14 cellular contexts compared by ENCODE assay signal in genomic region chr11:69320756-69321741, GRCh38. TPM values are rescaled to one million over a fixed set of nuclear protein-coding genes. Genes with fewer than 3 reads are reported as not detected.
DNase-seq lines count a peak whose midpoint lies in the region; ATAC-seq and TF ChIP-seq lines count a peak whose summit lies in the region.
"Had no signal": no experiment of that assay in that cellular context is flagged by ENCODE, and none has a peak within 500 bp of the region (broad histone marks: within the 10 kb centered on the region; RNA-seq: fewer than 3 reads in every experiment).

No MANE protein-coding gene starts in this region.

- H3K4me1 ChIP-seq in ACC112 (ENCODE audit: control insufficient read depth, insufficient read depth, low read length, unreplicated experiment) (peaks cover 54% of the 10 kb centered on the region), H9 (ENCODE audit: insufficient read depth, low read length) (no peaks in the 10 kb centered on the region), adipocyte (ENCODE audit: control insufficient read depth, insufficient read depth, low read length) (peaks cover 57% of the 10 kb centered on the region), mesodermal cell (ENCODE audit: control insufficient read depth, insufficient read depth, low read length, poor library complexity, severe bottlenecking) (peaks cover 31% of the 10 kb centered on the region)
- H3K4me1 ChIP-seq: parathyroid adenoma had no signal

- no CpG with 5 or more reads among the region's 10 CpGs for WGBS in H9 (ENCODE audit: extremely low coverage, insufficient read length, low lambda C conversion rate)
- WGBS in mesodermal cell (ENCODE audit: insufficient coverage in 2 of 2), 2 experiments: 77 to 81% methylated on average over 6 to 10 of the region's 10 CpGs

- H3K27me3 Mint-ChIP-seq in H9 (ENCODE audit: low read depth): peaks cover 5% of the 10 kb centered on the region; the same call in 1 of the 2 replicates
- H3K27me3 Mint-ChIP-seq: memory B cell, T-helper 17 cell had no signal

- no peak overlapping the region for H4K91ac ChIP-seq in H9 (ENCODE audit: insufficient read length, low read depth, low read length)

- H2BK5ac ChIP-seq in H9 (ENCODE audit: insufficient read length, low read length): no peak overlapping the region

- H3K23me2 ChIP-seq in H9 (ENCODE audit: insufficient read length, low read depth, low read length, poor library complexity, severe bottlenecking): no peaks in the 10 kb centered on the region

- H3T11ph ChIP-seq in H9 (ENCODE audit: low read length): no peak overlapping the region

- DNase-seq in H9 (no peak), adipocyte (ENCODE audit: low read depth) (peak; percentile 38), RKO (ENCODE audit: low spot score) (no peak)
- DNase-seq: activated gamma-delta T cell; stimulated activated CD4-positive, alpha-beta T cell treated with anti-CD3 and anti-CD28 coated beads, Interleukin-2, amount 100 ng/mL, for 24 hours; T-helper 17 cell had no signal

- no peak overlapping the region for H4K8ac ChIP-seq in H9 (replicated peaks; ENCODE audit: insufficient read length, low read depth, low read length)

- no peaks in the 10 kb centered on the region for H4K20me1 ChIP-seq in H9 (ENCODE audit: control insufficient read depth, insufficient read depth, insufficient read length)

- no peaks in the 10 kb centered on the region; a peak in 1 of 5 replicates for H3K9me3 Mint-ChIP-seq in H9

- H2BK20ac ChIP-seq in H9 (ENCODE audit: low read depth, low read length, poor library complexity, severe bottlenecking): no peak overlapping the region

- H3K36me3 Mint-ChIP-seq in H9 (ENCODE audit: insufficient read depth in 1 of 3, low read depth in 3 of 3): no peaks in the 10 kb centered on the region
- H3K36me3 Mint-ChIP-seq: memory B cell had no signal

- H3K4ac ChIP-seq in H9 (ENCODE audit: low read depth, low read length): no peak overlapping the region

- H3K4me3 ChIP-seq in ACC112 (ENCODE audit: low read depth, low read length) (peak overlapping the region; percentile 2; the same call in 1 of the 2 replicates), adipocyte (ENCODE audit: low read length) (peak overlapping the region; percentile 17), mesodermal cell (ENCODE audit: extremely low read depth, insufficient read depth, low read length, poor library complexity, severe bottlenecking) (no peak overlapping the region)

- no peaks in the 10 kb centered on the region for H3K79me1 ChIP-seq in H9 (ENCODE audit: insufficient read depth, low read depth, low read length, poor library complexity, severe bottlenecking)

- peaks cover 16% of the 10 kb centered on the region for H3K79me2 ChIP-seq in ACC112 (ENCODE audit: control insufficient read depth, insufficient read depth, low read length, unreplicated experiment)
- H3K79me2 ChIP-seq in H9 (ENCODE audit: insufficient read depth, low read length): no peaks in the 10 kb centered on the region
- H3K79me2 ChIP-seq: parathyroid adenoma had no signal

- ATAC-seq in GM18870 (IDR thresholded peaks at IDR 0.05; ENCODE audit: unreplicated experiment) (no peak), HG03108 (IDR thresholded peaks at IDR 0.05; ENCODE audit: unreplicated experiment) (no peak), HG02623 (IDR thresholded peaks at IDR 0.05; ENCODE audit: unreplicated experiment) (no peak)
- ATAC-seq: T-helper 17 cell had no signal

- H3K9ac ChIP-seq in H9 (ENCODE audit: extremely low read depth, insufficient read length, low read length) (no peak overlapping the region), adipocyte (ENCODE audit: low read length) (peak overlapping the region; percentile 66)
- H3K9ac ChIP-seq: parathyroid adenoma had no signal

- H3K4me3 Mint-ChIP-seq in H9: no peak overlapping the region; a peak in 1 of 5 replicates
- H3K4me3 Mint-ChIP-seq: memory B cell, T-helper 17 cell had no signal

- H2BK15ac ChIP-seq in H9 (ENCODE audit: low read depth, low read length): no peak overlapping the region

- H3K27me3 ChIP-seq in ACC112 (ENCODE audit: insufficient read depth, low read length): no peaks in the 10 kb centered on the region
- H3K27me3 ChIP-seq in H9 (ENCODE audit: insufficient read depth, low read length): 0 out of 2 replicates have a peak, but pooled peaks cover 2% of the 10 kb centered on the region
- no peaks in the 10 kb centered on the region for H3K27me3 ChIP-seq in adipocyte (replicated peaks; ENCODE audit: control insufficient read depth, insufficient read depth, low read length)

- H3K36me3 ChIP-seq in ACC112 (ENCODE audit: insufficient read depth, low read length) (no peaks in the 10 kb centered on the region), adipocyte (ENCODE audit: control insufficient read depth, insufficient read depth, low read length, severe bottlenecking) (no peaks in the 10 kb centered on the region), mesodermal cell (ENCODE audit: control insufficient read depth, insufficient read depth, low read length) (no peaks in the 10 kb centered on the region)

- TF ChIP-seq CTCF in H9 (conservative IDR thresholded peaks at IDR 0.05): no peak

- no peak overlapping the region for H3K4me2 ChIP-seq in H9 (ENCODE audit: insufficient read depth, insufficient read length, low read length)

- H3K18ac ChIP-seq in H9 (ENCODE audit: insufficient read length, low read depth, low read length): no peak overlapping the region

- H2AK5ac ChIP-seq in H9 (ENCODE audit: insufficient read length, low read length): no peak overlapping the region

- H3K27ac ChIP-seq in ACC112 (ENCODE audit: low read depth, low read length): peak overlapping the region; percentile 88
- no peak overlapping the region for H3K27ac ChIP-seq in H9 (ENCODE audit: insufficient read length, low read depth, low read length)
- H3K27ac ChIP-seq in mesodermal cell (ENCODE audit: low read depth, low read length, severe bottlenecking): peak overlapping the region; percentile 93
- H3K27ac ChIP-seq: C4-2B, parathyroid adenoma had no signal

- H2AFZ ChIP-seq in ACC112 (ENCODE audit: low read length, unreplicated experiment) (no peak overlapping the region), H9 (ENCODE audit: low read length) (no peak overlapping the region)
- H2AFZ ChIP-seq: parathyroid adenoma had no signal

- H3K23ac ChIP-seq in H9 (ENCODE audit: insufficient read length, low read depth, low read length): no peak overlapping the region

- H3K27ac Mint-ChIP-seq in H9: no peak overlapping the region; a peak in 3 of 7 replicates
- H3K27ac Mint-ChIP-seq: memory B cell, T-helper 17 cell had no signal

- no peak overlapping the region for H2BK120ac ChIP-seq in H9 (ENCODE audit: low read depth, low read length, poor library complexity, severe bottlenecking)

- peaks cover 0 to 4% of the 10 kb centered on the region in 2 experiments; a peak in 1 of 4 replicates for H3K4me1 Mint-ChIP-seq in H9
- H3K4me1 Mint-ChIP-seq: memory B cell, T-helper 17 cell had no signal

- H4K5ac ChIP-seq in H9 (ENCODE audit: insufficient read length, low read depth, low read length): no peak overlapping the region

- peak overlapping the region; percentile 42 for H3K14ac ChIP-seq in H9 (ENCODE audit: insufficient read depth, low read length)

- no peak overlapping the region for H2BK12ac ChIP-seq in H9 (ENCODE audit: insufficient read length, low read depth, low read length)

- no peaks in the 10 kb centered on the region for H3K9me3 ChIP-seq in H9 (ENCODE audit: control insufficient read depth, low read depth, low read length)
- H3K9me3 ChIP-seq in adipocyte (ENCODE audit: control insufficient read depth, low read length): no peaks in the 10 kb centered on the region
- H3K9me3 ChIP-seq in mesodermal cell (ENCODE audit: control insufficient read depth, low read length): peaks cover 14% of the 10 kb centered on the region

- no peak overlapping the region for H3K56ac ChIP-seq in H9 (ENCODE audit: insufficient read length, low read depth, low read length)

RNA-seq across cellular contexts. Expression of gene MYEOV, which starts 27.1 kb away (rescaled TPM):
- total RNA-seq in H9 (2021): 0.15 and 0.22 TPM in 2 replicates
- polyA plus RNA-seq in mesodermal cell (2013, experiment 1 of 2): 1.3 TPM
- polyA plus RNA-seq in mesodermal cell (2013, experiment 2 of 2): 2.2 TPM
